ENCODE assay signal across 9 cellular contexts in the genomic region with DNA sequence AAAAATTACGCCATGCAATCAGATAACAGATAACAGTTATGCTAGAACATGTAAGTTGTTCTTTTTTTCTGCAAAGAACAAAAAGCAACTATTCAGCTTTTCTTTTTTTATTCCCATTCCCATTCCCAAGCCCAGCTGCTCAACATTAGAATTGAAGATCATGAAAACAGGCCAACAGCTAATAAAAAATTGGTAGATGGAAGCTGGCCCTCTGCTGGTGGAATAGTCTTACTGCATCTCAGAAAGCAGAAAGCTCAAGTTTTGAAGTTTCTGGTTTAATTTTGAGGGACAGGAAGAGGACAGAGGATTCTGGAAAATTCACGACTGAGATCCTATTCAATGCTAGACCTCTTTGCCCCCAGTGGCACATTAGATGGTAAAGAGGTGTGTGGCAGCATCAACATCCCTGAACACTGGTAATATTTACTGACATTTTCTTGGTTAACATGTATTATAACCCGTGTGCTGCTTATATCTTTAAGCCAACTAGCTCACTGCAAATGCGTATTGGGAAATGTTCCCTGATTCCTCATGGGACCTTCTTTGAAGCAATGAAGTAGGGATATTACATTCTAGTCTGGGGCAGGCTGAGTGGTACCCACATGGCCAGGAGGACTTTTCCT.
A peak's percentile ranks its signal among the peaks of the same experiment; 100 is the strongest.
DNase-seq lines count a peak whose midpoint lies in the region; ATAC-seq and TF ChIP-seq lines count a peak whose summit lies in the region.
"Had no signal": no experiment of that assay in that cellular context is flagged by ENCODE, and none has a peak within 500 bp of the region (broad histone marks: within the 10 kb centered on the region; RNA-seq: fewer than 3 reads in every experiment).

No MANE protein-coding gene starts in this region.

- no peaks in the 10 kb centered on the region for H3K79me1 ChIP-seq in IMR-90 (ENCODE audit: low read depth in 1 of 2, low read length in 2 of 2)

- TF ChIP-seq CTCF in IMR-90 (conservative IDR thresholded peaks at IDR 0.05; ENCODE audit: low read depth, low read length): peak; percentile 81
- TF ChIP-seq CTCF in WERI-Rb-1 (IDR thresholded peaks at IDR 0.05; ENCODE audit: low read depth, low read length): peak; percentile 63
- TF ChIP-seq CTCF in vagina (IDR thresholded peaks at IDR 0.05): peak in 2 of 3 experiments; percentile 36 to 57

- no peak overlapping the region for H3K18ac ChIP-seq in IMR-90 (ENCODE audit: low read depth, low read length)

- peak; percentile 78 for TF ChIP-seq RAD21 in IMR-90 (IDR thresholded peaks at IDR 0.05; ENCODE audit: low read length)

- no peaks in the 10 kb centered on the region for H4K20me1 ChIP-seq in IMR-90 (ENCODE audit: insufficient read depth, low read length)

- no peak overlapping the region for H3K56ac ChIP-seq in IMR-90 (ENCODE audit: extremely low read depth, insufficient read depth, low read length)

- H2BK120ac ChIP-seq in IMR-90 (ENCODE audit: low read depth, low read length): no peak overlapping the region

- no peak overlapping the region for H2AK5ac ChIP-seq in IMR-90 (ENCODE audit: low read depth, low read length)

- WGBS in IMR-90 (ENCODE audit: extremely low coverage in 2 of 2, insufficient read length in 1 of 2), 2 experiments: no CpG with 5 or more reads among the region's 4 CpGs

- dilution Hi-C loops in IMR-90 (cut with HindIII; ENCODE audit: low sequenced_read_pairs, unreplicated experiment): no loop called here

- peaks cover 26% of the 10 kb centered on the region for H3K27me3 ChIP-seq in IMR-90 (ENCODE audit: control insufficient read depth, insufficient read depth, low read length)
- peaks cover 20% of the 10 kb centered on the region for H3K27me3 ChIP-seq in WERI-Rb-1 (ENCODE audit: insufficient read depth, low read depth, severe bottlenecking)
- H3K27me3 ChIP-seq in vagina: peaks cover 3% of the 10 kb centered on the region

- H3K4me1 ChIP-seq in IMR-90 (ENCODE audit: control insufficient read depth, insufficient read depth, low read length) (peaks cover 2% of the 10 kb centered on the region; the same call in 1 of the 2 replicates), vagina (peaks cover 6% of the 10 kb centered on the region)

- no peak overlapping the region for H2AK9ac ChIP-seq in IMR-90 (replicated peaks; ENCODE audit: low read depth, low read length, poor library complexity)

- H3K4ac ChIP-seq in IMR-90 (ENCODE audit: low read depth, low read length): no peak overlapping the region

- no peak overlapping the region for H2BK20ac ChIP-seq in IMR-90 (ENCODE audit: low read depth, low read length)

- no peak overlapping the region for H3K14ac ChIP-seq in IMR-90 (replicated peaks; ENCODE audit: low read depth, low read length)

- no peak overlapping the region for H2BK15ac ChIP-seq in IMR-90 (ENCODE audit: low read depth, low read length)

- H3K27ac ChIP-seq in IMR-90 (ENCODE audit: insufficient read depth, low read length): no peak overlapping the region
- H3K27ac ChIP-seq in WERI-Rb-1: no peak overlapping the region
- H3K27ac ChIP-seq in vagina: no peak overlapping the region

- no peaks in the 10 kb centered on the region for H3K9me1 ChIP-seq in IMR-90 (ENCODE audit: insufficient read depth, low read length)

- no peak overlapping the region for H2BK5ac ChIP-seq in IMR-90 (ENCODE audit: low read depth, low read length, poor library complexity, severe bottlenecking)

- CTCF ChIA-PET in IMR-90 (lab: Yijun Ruan, JAX): interaction anchor here (0.6 to 1.6 kb wide), 16 partner anchors 9 to 663 kb away, joined by 3 to 10 read pairs (median 4); no protein-coding TSS in a partner anchor

- no peaks in the 10 kb centered on the region for H3K36me3 ChIP-seq in IMR-90 (ENCODE audit: control insufficient read depth, insufficient read depth, low read length)
- no peaks in the 10 kb centered on the region for H3K36me3 ChIP-seq in WERI-Rb-1
- no peaks in the 10 kb centered on the region for H3K36me3 ChIP-seq in vagina

- H4K8ac ChIP-seq in IMR-90 (ENCODE audit: low read depth in 2 of 2, low read length in 2 of 2): no peak overlapping the region

- no peaks in the 10 kb centered on the region for H3K9me3 ChIP-seq in IMR-90 (ENCODE audit: control insufficient read depth, insufficient read depth, low read length)
- no peaks in the 10 kb centered on the region for H3K9me3 ChIP-seq in WERI-Rb-1 (ENCODE audit: severe bottlenecking)
- no peaks in the 10 kb centered on the region for H3K9me3 ChIP-seq in vagina

- no peak overlapping the region for H4K91ac ChIP-seq in IMR-90 (ENCODE audit: insufficient read depth, low read depth, low read length)

- no peak overlapping the region for H3K4me2 ChIP-seq in IMR-90 (ENCODE audit: low read depth, low read length)

- no peak for TF ChIP-seq POLR2A in IMR-90 (IDR thresholded peaks at IDR 0.05; ENCODE audit: low read depth, low read length)
- no peak for TF ChIP-seq POLR2A in vagina (IDR thresholded peaks at IDR 0.05)

- no peak overlapping the region for H2AFZ ChIP-seq in IMR-90 (replicated peaks; ENCODE audit: low read length, poor library complexity)

- intact Hi-C loops in IMR-90 (cut with micrococcal nuclease) (loop anchor here (1.0 to 5.0 kb wide), 4 partner anchors 74 to 1074 kb away; no protein-coding TSS in a partner anchor), vagina (cut with DNase I) (no loop called here), sciatic nerve (cut with DNase I) (no loop called here)

- no peak overlapping the region for H4K5ac ChIP-seq in IMR-90 (ENCODE audit: low read depth, low read length)

- ATAC-seq in IMR-90 (ENCODE audit: low read depth) (peak; percentile 45; the same call in 1 of the 2 replicates), HG02973 (IDR thresholded peaks at IDR 0.05; ENCODE audit: unreplicated experiment) (no peak), HG03521 (IDR thresholded peaks at IDR 0.05; ENCODE audit: unreplicated experiment) (no peak), sciatic nerve (no peak)

- POLR2A ChIA-PET in IMR-90 (lab: Charles Lee; ENCODE audit: unreplicated experiment): no interaction called here

- DNase-seq in DMS53 treated with DMSO at 0.1 percent for 48 hours (lab: John Stamatoyannopoulos, UW; ENCODE audit: unreplicated experiment) (peak; percentile 22), IMR-90 (peak; percentile 43), WERI-Rb-1 (no peak), inferior parietal cortex (ENCODE audit: extremely low spot score) (peak; percentile 81), vagina (ENCODE audit: extremely low spot score in 2 of 2) (no peak), sciatic nerve (ENCODE audit: low spot score) (no peak)
- DNase-seq: naive B cell had no signal

- no peak overlapping the region for H3K4me3 ChIP-seq in IMR-90 (ENCODE audit: insufficient read depth, low read depth, low read length)
- H3K4me3 ChIP-seq in WERI-Rb-1 (ENCODE audit: low read depth, low read length): no peak overlapping the region
- H3K4me3 ChIP-seq in vagina: no peak overlapping the region

- no peak overlapping the region for H3K9ac ChIP-seq in IMR-90 (ENCODE audit: low read depth, low read length)

- no peak overlapping the region for H3K23ac ChIP-seq in IMR-90 (ENCODE audit: low read depth, low read length)

- no TSS peak for BruUV-seq in IMR-90 (replicated peaks; lab: Mats Ljungman, UMichigan)

- in situ Hi-C loops in IMR-90 (cut with MboI; ENCODE audit: low sequenced_read_pairs): no loop called here

TF ChIP-seq in IMR-90, 13 proteins besides CTCF, POLR2A, EP300 and RAD21:
- no peak for TF ChIP-seq BHLHE40 (IDR thresholded peaks at IDR 0.05; ENCODE audit: low read depth, low read length)
- peak; percentile 90 for TF ChIP-seq SMC3 (IDR thresholded peaks at IDR 0.05; ENCODE audit: low read depth, low read length)
TF ChIP-seq in IMR-90: peak in this region for 1.

Comparison
In these comparisons a context has a peak if more than half of its experiments do, and no peak if none do; other contexts are left out.
1. DNase-seq: peak in DMS53 treated with DMSO at 0.1 percent for 48 hours (single experiment), IMR-90 (single experiment) and inferior parietal cortex (single experiment); none in WERI-Rb-1 (single experiment), vagina (0 of 2) and sciatic nerve (single experiment).
2. Peak in every context shown above with its lines, with median percentiles within 50 percentile points of each other: CTCF ChIP-seq.